In genomic region chr6:17151888-17152287, GRCh38 we compare ENCODE assay signal across 9 cellular contexts. TPM values are rescaled to one million over a fixed set of nuclear protein-coding genes. Genes with fewer than 3 reads are reported as not detected.
"Had no signal": no experiment of that assay in that cellular context is flagged by ENCODE, and none has a peak within 500 bp of the region (broad histone marks: within the 10 kb centered on the region; RNA-seq: fewer than 3 reads in every experiment).

No MANE protein-coding gene starts in this region.

- ATAC-seq: GM23338 had no signal

- H2AFZ ChIP-seq: GM23338 had no signal

- H3K9me3 Mint-ChIP-seq: GM23338 had no signal

- H3K4me3 ChIP-seq: GM23338 had no signal

- H3K4me2 ChIP-seq: GM23338 had no signal

- H3K27ac ChIP-seq: HL-60 had no signal

- H3K4me1 Mint-ChIP-seq: GM23338, H9 had no signal

- H3K4me3 Mint-ChIP-seq: GM23338, H9 had no signal

- FAIRE-seq: H1, H54 had no signal

- H3K27ac Mint-ChIP-seq: GM23338, H9 had no signal

- DNase-seq: H9, HCEC 1CT, IMR-90, KBM-7 had no signal

RNA-seq across cellular contexts. Expression of gene STMND1, which starts 50.0 kb away (rescaled TPM):
- total RNA-seq: H1, H9, HT1080, IMR-90 had no signal
- polyA plus RNA-seq: GM23338, H1, IMR-90 had no signal
